ENCODE assay signal across 8 cellular contexts in genomic region chr7:28922618-28923331, GRCh38. TPM values are rescaled to one million over a fixed set of nuclear protein-coding genes. Genes with fewer than 3 reads are reported as not detected.
DNase-seq lines count a peak whose midpoint lies in the region; ATAC-seq, FAIRE-seq and TF ChIP-seq lines count a peak whose summit lies in the region.

No MANE protein-coding gene starts in this region.

- H3K27me3 ChIP-seq in mammary epithelial cell (ENCODE audit: insufficient read depth, low read length): no peaks in the 10 kb centered on the region
- H3K27me3 ChIP-seq in keratinocyte (ENCODE audit: control insufficient read depth, extremely low read depth, insufficient read depth, low read length): no peaks in the 10 kb centered on the region

- BruUV-seq in mammary epithelial cell (replicated peaks; lab: Mats Ljungman, UMichigan): no TSS peak

- H3K79me2 ChIP-seq in mammary epithelial cell (ENCODE audit: insufficient read depth, low read length) (no peaks in the 10 kb centered on the region), keratinocyte (ENCODE audit: control insufficient read depth, insufficient read depth, low read length) (no peaks in the 10 kb centered on the region)

- H3K9me3 ChIP-seq in mammary epithelial cell (replicated peaks; ENCODE audit: insufficient read depth, low read length): no peaks in the 10 kb centered on the region
- no peaks in the 10 kb centered on the region for H3K9me3 ChIP-seq in keratinocyte (ENCODE audit: control insufficient read depth, low read depth, low read length)

- H3K4me2 ChIP-seq in mammary epithelial cell (ENCODE audit: insufficient read depth, low read depth, low read length) (no peak overlapping the region), keratinocyte (ENCODE audit: control insufficient read depth, extremely low read depth, insufficient read depth, low read depth, low read length) (no peak overlapping the region)

- H3K27ac ChIP-seq in VCaP: no peak overlapping the region
- no peak overlapping the region for H3K27ac ChIP-seq in mammary epithelial cell (ENCODE audit: insufficient read depth, low read depth, low read length)
- H3K27ac ChIP-seq in keratinocyte (ENCODE audit: control insufficient read depth, insufficient read depth, low read length): no peak overlapping the region

- in situ Hi-C loops in mammary epithelial cell (cut with MboI; ENCODE audit: low sequenced_read_pairs in 2 of 2): loop anchor here (5.0 to 10.0 kb wide), 3 partner anchors 185 to 480 kb away; no protein-coding TSS in a partner anchor

- dilution Hi-C loops in mammary epithelial cell (cut with HindIII; ENCODE audit: low sequenced_read_pairs) (loop anchor here (5.0 kb wide), 1 partner anchor 185 kb away; no protein-coding TSS in a partner anchor), keratinocyte (cut with MboI; ENCODE audit: extremely low pct_ligation_motif_present, low sequenced_read_pairs) (no loop called here)

- H3K36me3 ChIP-seq in mammary epithelial cell (ENCODE audit: insufficient read depth, low read length): no peaks in the 10 kb centered on the region
- H3K36me3 ChIP-seq in keratinocyte (ENCODE audit: control insufficient read depth in 2 of 2, extremely low read depth in 1 of 2, insufficient read depth in 2 of 2, low read length in 2 of 2): no peaks in the 10 kb centered on the region

- H3K9ac ChIP-seq in mammary epithelial cell (ENCODE audit: insufficient read depth, low read length): no peak overlapping the region
- no peak overlapping the region for H3K9ac ChIP-seq in keratinocyte (ENCODE audit: control insufficient read depth, extremely low read depth, insufficient read depth, low read length)

- 8% methylated on average over 7 of the region's 7 CpGs for WGBS in mammary epithelial cell (ENCODE audit: low coverage, missing lambda C conversion rate)

- peaks cover 5% of the 10 kb centered on the region for H3K4me1 ChIP-seq in mammary epithelial cell (ENCODE audit: insufficient read depth, low read length)
- H3K4me1 ChIP-seq in keratinocyte (ENCODE audit: control insufficient read depth, extremely low read depth, insufficient read depth, low read length): peaks cover 9% of the 10 kb centered on the region

- no peaks in the 10 kb centered on the region for H3K9me1 ChIP-seq in keratinocyte (ENCODE audit: control insufficient read depth, extremely low read depth, insufficient read depth, low read length)

- intact Hi-C loops in mammary epithelial cell (cut with micrococcal nuclease): loop anchor here (1.0 to 10.0 kb wide), 11 partner anchors 34 to 1728 kb away; no protein-coding TSS in a partner anchor

- TF ChIP-seq CTCF in VCaP (conservative IDR thresholded peaks at IDR 0.05) (peak; percentile 76), mammary epithelial cell (conservative IDR thresholded peaks at IDR 0.05 in 1 of 2, IDR thresholded peaks at IDR 0.05 in 1 of 2; ENCODE audit: extremely low read depth in 1 of 2, insufficient read depth in 1 of 2, low read depth in 1 of 2, low read length in 2 of 2) (peak; percentile 80 to 81), keratinocyte (optimal IDR thresholded peaks at IDR 0.05 in 1 of 3, IDR thresholded peaks at IDR 0.05 in 1 of 3, conservative IDR thresholded peaks at IDR 0.05 in 1 of 3; ENCODE audit: extremely low read depth in 1 of 3, insufficient read depth in 2 of 3, low read length in 3 of 3) (peak; percentile 71 to 87 (median 82))

- FAIRE-seq in keratinocyte (lab: Jason Lieb, UNC): peak; percentile 71

- H3K4me3 ChIP-seq in mammary epithelial cell (replicated peaks in 1 of 3; ENCODE audit: insufficient read depth in 1 of 3, low read depth in 2 of 3, low read length in 3 of 3): no peak overlapping the region
- H3K4me3 ChIP-seq in keratinocyte (ENCODE audit: control insufficient read depth in 2 of 3, extremely low read depth in 1 of 3, insufficient read depth in 2 of 3, low read depth in 1 of 3, low read length in 3 of 3): no peak overlapping the region

- H2AFZ ChIP-seq in mammary epithelial cell (ENCODE audit: low read depth, low read length): no peak overlapping the region
- H2AFZ ChIP-seq in keratinocyte (ENCODE audit: control insufficient read depth, low read length): no peak overlapping the region

- peak; percentile 52 to 58 for DNase-seq in AML-193 (lab: John Stamatoyannopoulos, UW)
- peak; percentile 75 for DNase-seq in NCI-H2107 (lab: John Stamatoyannopoulos, UW)
- peak; percentile 32 for DNase-seq in mammary epithelial cell
- DNase-seq in keratinocyte (ENCODE audit: low read depth, low spot score): no peak
- peak; percentile 29 to 49 (median 39) for DNase-seq in stimulated activated CD4-positive, alpha-beta T cell treated with anti-CD3 and anti-CD28 coated beads, Interleukin-1b, Interleukin-23, amount 100 ng/mL, for 24 hours (ENCODE audit: low read depth in 4 of 4, low spot score in 1 of 4)

- no peaks in the 10 kb centered on the region for H4K20me1 ChIP-seq in mammary epithelial cell (ENCODE audit: insufficient read depth, low read length)
- no peaks in the 10 kb centered on the region for H4K20me1 ChIP-seq in keratinocyte (ENCODE audit: control insufficient read depth, extremely low read depth, insufficient read depth, low read length)

- CTCF ChIA-PET in mammary epithelial cell (lab: Charles Lee; ENCODE audit: low non-redundant PET): interaction anchor here (0.7 to 1.6 kb wide), 4 partner anchors 184 to 641 kb away, joined by 3 to 13 read pairs (median 7); no protein-coding TSS in a partner anchor

- ATAC-seq in GM19351 (IDR thresholded peaks at IDR 0.05; ENCODE audit: unreplicated experiment) (peak; percentile 43), HG03025 (IDR thresholded peaks at IDR 0.05; ENCODE audit: low FRiP score, unreplicated experiment) (no peak)

RNA-seq across cellular contexts. Expression of gene TRIL, which starts 35.4 kb away (rescaled TPM):
- 1 to 10 TPM in 1 of 2 donors, not detected in 1; 4.5 TPM for total RNA-seq in mammary epithelial cell
- polyA plus RNA-seq in mammary epithelial cell (0.01 TPM), keratinocyte (0.01 to 0.03 TPM in 2 of 3 replicates, not detected in the other)
- polyA minus RNA-seq in mammary epithelial cell (0.10 TPM), keratinocyte (0.03 TPM in 1 of 3 replicates, not detected in the others)
- polyA plus RNA-seq in keratinocyte (2011; ENCODE audit: low read depth): not detected
- polyA plus RNA-seq in keratinocyte (2011; cell fraction: cytosol; rRNA removed): not detected in 2 replicates
- polyA plus RNA-seq in keratinocyte (2011; cell fraction: nucleus; rRNA removed): not detected in 2 replicates
- not detected in 2 replicates for polyA plus RNA-seq in keratinocyte (2012; ENCODE audit: low replicate concordance)
- not detected for polyA minus RNA-seq in keratinocyte (2011; cell fraction: cytosol; rRNA and poly(A)+ RNA removed)
- polyA minus RNA-seq in keratinocyte (2011; cell fraction: nucleus; rRNA and poly(A)+ RNA removed): not detected in 2 replicates
